ENCODE assay signal across 13 cellular contexts in the genomic region with DNA sequence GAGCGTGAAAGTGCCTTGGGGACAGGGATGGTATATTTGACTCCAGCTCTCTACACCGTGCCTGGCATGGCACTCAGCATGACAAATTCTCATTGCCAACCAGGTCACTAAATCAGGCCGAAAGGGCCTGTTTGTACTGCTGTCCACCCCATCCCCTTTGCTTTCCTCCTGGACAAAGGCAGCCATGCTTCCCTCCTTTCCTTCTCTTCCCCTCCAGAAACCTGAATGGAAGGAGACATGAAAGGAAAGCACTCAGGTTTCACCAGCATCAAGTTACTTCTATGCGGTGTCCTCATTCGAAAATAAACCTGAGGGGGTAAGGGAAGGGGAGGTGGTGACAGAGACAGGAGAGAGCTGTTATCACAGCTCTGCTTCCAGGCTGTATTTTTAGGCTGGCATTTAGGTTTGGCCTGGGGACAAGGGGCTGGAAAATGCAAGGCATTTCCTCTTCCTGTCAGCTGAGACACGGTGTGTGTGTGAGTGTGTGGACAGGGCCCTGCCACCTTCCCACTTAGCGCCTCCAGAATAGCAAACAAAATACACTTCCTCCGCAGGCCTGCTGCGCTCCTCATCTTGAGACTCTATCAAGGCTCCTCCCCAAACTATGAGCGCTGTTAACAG.
DNase-seq lines count a peak whose midpoint lies in the region; FAIRE-seq and TF ChIP-seq lines count a peak whose summit lies in the region.
"Had no signal": no experiment of that assay in that cellular context is flagged by ENCODE, and none has a peak within 500 bp of the region (broad histone marks: within the 10 kb centered on the region; RNA-seq: fewer than 3 reads in every experiment).

No MANE protein-coding gene starts in this region.

- peaks cover 0 to 2% of the 10 kb centered on the region in 2 donors for H3K27me3 ChIP-seq in small intestine (ENCODE audit: control insufficient read depth in 2 of 2, insufficient read depth in 2 of 2, low read length in 2 of 2)

- H3K9me3 ChIP-seq in small intestine (ENCODE audit: control insufficient read depth, low read depth) = no peaks in the 10 kb centered on the region

- no peak for TF ChIP-seq CTCF in fibroblast of pulmonary artery (IDR thresholded peaks at IDR 0.05; ENCODE audit: low read length, missing control alignments)
- no peak for TF ChIP-seq CTCF in nephron progenitor cell (IDR thresholded peaks at IDR 0.05)
- TF ChIP-seq CTCF in D721Med (IDR thresholded peaks at IDR 0.05; ENCODE audit: insufficient read depth, missing control alignments) = no peak

- no peak overlapping the region for H3K4me3 Mint-ChIP-seq in nephron progenitor cell
- H3K4me3 Mint-ChIP-seq: dendritic cell treated with granulocyte-macrophage colony-stimulating factor and Interleukin-4, amounts not matched to agents 40 ng/mL and 50 ng/mL, for 4 days; nephron had no signal

- peaks cover 19% of the 10 kb centered on the region for H3K27me3 Mint-ChIP-seq in nephron progenitor cell (ENCODE audit: low read depth, poor library complexity)

- peaks cover 31% of the 10 kb centered on the region for H3K4me1 Mint-ChIP-seq in nephron progenitor cell

- FAIRE-seq in D721Med (lab: Jason Lieb, UNC) (no peak), small intestine (lab: Jason Lieb, UNC) (no peak)

- in situ Hi-C loops in G401 (cut with HindIII; ENCODE audit: low sequenced_read_pairs) = no loop called here

- H3K27ac ChIP-seq in small intestine (ENCODE audit: low read depth in 1 of 2, low read length in 1 of 2) = no peak overlapping the region

- DNase-seq in G401 (ENCODE audit: low spot score) (peak; percentile 61), NCI-H2171 treated with DMSO at 0.1 percent for 48 hours (lab: John Stamatoyannopoulos, UW) (peak; percentile 18), fibroblast of pulmonary artery (ENCODE audit: low read depth) (peak; percentile 74), nephron progenitor cell (peak; percentile 27), D721Med (ENCODE audit: insufficient read length, low spot score) (no peak), small intestine (no peak), hippocampal formation (lab: John Stamatoyannopoulos, UW) (no peak), ureter (ENCODE audit: low spot score) (no peak)
- DNase-seq: activated gamma-delta T cell treated with Interleukin-2 at 50 U/mL for 16 hours; stimulated activated CD4-positive, alpha-beta T cell treated with anti-CD3 and anti-CD28 coated beads, Interleukin-1b, Interleukin-23, amount 100 ng/mL, for 48 hours; stimulated activated naive CD4-positive, alpha-beta T cell treated with Interleukin-2 at 50 U/mL for 16 hours had no signal

- H3K36me3 Mint-ChIP-seq in nephron progenitor cell (ENCODE audit: low read depth) = peaks cover 14% of the 10 kb centered on the region

- WGBS in small intestine, 3 donors = 55 to 71% (median 69%) methylated on average over 9 to 10 of the region's 10 CpGs

- H3K36me3 ChIP-seq in small intestine (ENCODE audit: control insufficient read depth in 2 of 2, insufficient read depth in 2 of 2, low read length in 2 of 2) = no peaks in the 10 kb centered on the region

- H3K4me1 ChIP-seq in small intestine (ENCODE audit: control insufficient read depth in 2 of 2, insufficient read depth in 1 of 2, low read depth in 1 of 2, low read length in 1 of 2) = no peaks in the 10 kb centered on the region

- peaks cover 31% of the 10 kb centered on the region for H3K9me3 Mint-ChIP-seq in nephron progenitor cell
- H3K9me3 Mint-ChIP-seq: dendritic cell treated with granulocyte-macrophage colony-stimulating factor and Interleukin-4, amounts not matched to agents 40 ng/mL and 50 ng/mL, for 4 days had no signal

- H3K4me3 ChIP-seq in fibroblast of pulmonary artery (replicated peaks; ENCODE audit: low read depth, low read length) = no peak overlapping the region
- H3K4me3 ChIP-seq in small intestine (ENCODE audit: low read depth in 1 of 2, low read length in 2 of 2) = no peak overlapping the region

- H3K27ac Mint-ChIP-seq in nephron progenitor cell = peak overlapping the region; percentile 94
- H3K27ac Mint-ChIP-seq: dendritic cell treated with granulocyte-macrophage colony-stimulating factor and Interleukin-4, amounts not matched to agents 40 ng/mL and 50 ng/mL, for 4 days had no signal

Comparison
In these comparisons a context has a peak if more than half of its experiments do, and no peak if none do; other contexts are left out.
1. DNase-seq: peak in G401 (single experiment), NCI-H2171 treated with DMSO at 0.1 percent for 48 hours (single experiment), fibroblast of pulmonary artery (single experiment) and nephron progenitor cell (single experiment); none in D721Med (single experiment), small intestine (single experiment), hippocampal formation (0 of 2) and ureter (single experiment).